Comparison of ENCODE assay signal across 2 cellular contexts in genomic region chr1:243719476-243719875, GRCh38.
TF ChIP-seq lines count a peak whose summit lies in the region.

No MANE protein-coding gene starts in this region.

TF ChIP-seq in SK-N-SH, 30 proteins besides CTCF, POLR2A, EP300 and RAD21:
- TF ChIP-seq USF1 (IDR thresholded peaks at IDR 0.05; ENCODE audit: borderline replicate concordance, low read depth), result no peak
- TF ChIP-seq MEF2A (IDR thresholded peaks at IDR 0.05; ENCODE audit: borderline replicate concordance, low read depth), result no peak
- no peak for TF ChIP-seq RFX5 (IDR thresholded peaks at IDR 0.05; ENCODE audit: low read length)
- no peak for TF ChIP-seq JUND (IDR thresholded peaks at IDR 0.05)
- TF ChIP-seq NFIC (IDR thresholded peaks at IDR 0.05; ENCODE audit: borderline replicate concordance), result no peak
- TF ChIP-seq FOXM1 (IDR thresholded peaks at IDR 0.05; ENCODE audit: low read depth), result no peak
- TF ChIP-seq, protein P1, sequence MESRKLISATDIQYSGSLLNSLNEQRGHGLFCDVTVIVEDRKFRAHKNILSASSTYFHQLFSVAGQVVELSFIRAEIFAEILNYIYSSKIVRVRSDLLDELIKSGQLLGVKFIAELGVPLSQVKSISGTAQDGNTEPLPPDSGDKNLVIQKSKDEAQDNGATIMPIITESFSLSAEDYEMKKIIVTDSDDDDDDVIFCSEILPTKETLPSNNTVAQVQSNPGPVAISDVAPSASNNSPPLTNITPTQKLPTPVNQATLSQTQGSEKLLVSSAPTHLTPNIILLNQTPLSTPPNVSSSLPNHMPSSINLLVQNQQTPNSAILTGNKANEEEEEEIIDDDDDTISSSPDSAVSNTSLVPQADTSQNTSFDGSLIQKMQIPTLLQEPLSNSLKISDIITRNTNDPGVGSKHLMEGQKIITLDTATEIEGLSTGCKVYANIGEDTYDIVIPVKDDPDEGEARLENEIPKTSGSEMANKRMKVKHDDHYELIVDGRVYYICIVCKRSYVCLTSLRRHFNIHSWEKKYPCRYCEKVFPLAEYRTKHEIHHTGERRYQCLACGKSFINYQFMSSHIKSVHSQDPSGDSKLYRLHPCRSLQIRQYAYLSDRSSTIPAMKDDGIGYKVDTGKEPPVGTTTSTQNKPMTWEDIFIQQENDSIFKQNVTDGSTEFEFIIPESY (IDR thresholded peaks at IDR 0.05; ENCODE audit: borderline replicate concordance, low read depth), result no peak

TF ChIP-seq in SK-N-SH treated with all-trans-retinoic acid at 6 μM for 48 hours, 23 proteins besides CTCF, POLR2A, EP300 and RAD21 (continued from another document):
- TF ChIP-seq, protein P2, sequence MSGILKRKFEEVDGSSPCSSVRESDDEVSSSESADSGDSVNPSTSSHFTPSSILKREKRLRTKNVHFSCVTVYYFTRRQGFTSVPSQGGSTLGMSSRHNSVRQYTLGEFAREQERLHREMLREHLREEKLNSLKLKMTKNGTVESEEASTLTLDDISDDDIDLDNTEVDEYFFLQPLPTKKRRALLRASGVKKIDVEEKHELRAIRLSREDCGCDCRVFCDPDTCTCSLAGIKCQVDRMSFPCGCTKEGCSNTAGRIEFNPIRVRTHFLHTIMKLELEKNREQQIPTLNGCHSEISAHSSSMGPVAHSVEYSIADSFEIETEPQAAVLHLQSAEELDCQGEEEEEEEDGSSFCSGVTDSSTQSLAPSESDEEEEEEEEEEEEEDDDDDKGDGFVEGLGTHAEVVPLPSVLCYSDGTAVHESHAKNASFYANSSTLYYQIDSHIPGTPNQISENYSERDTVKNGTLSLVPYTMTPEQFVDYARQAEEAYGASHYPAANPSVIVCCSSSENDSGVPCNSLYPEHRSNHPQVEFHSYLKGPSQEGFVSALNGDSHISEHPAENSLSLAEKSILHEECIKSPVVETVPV (CRISPR knock-in tag; IDR thresholded peaks at IDR 0.05), result no peak
- no peak for TF ChIP-seq TSHZ2 (CRISPR knock-in tag; IDR thresholded peaks at IDR 0.05)
- TF ChIP-seq RARB (CRISPR knock-in tag; IDR thresholded peaks at IDR 0.05), result no peak
- TF ChIP-seq GLIS3 (CRISPR knock-in tag; IDR thresholded peaks at IDR 0.05), result no peak
- TF ChIP-seq, protein P3, sequence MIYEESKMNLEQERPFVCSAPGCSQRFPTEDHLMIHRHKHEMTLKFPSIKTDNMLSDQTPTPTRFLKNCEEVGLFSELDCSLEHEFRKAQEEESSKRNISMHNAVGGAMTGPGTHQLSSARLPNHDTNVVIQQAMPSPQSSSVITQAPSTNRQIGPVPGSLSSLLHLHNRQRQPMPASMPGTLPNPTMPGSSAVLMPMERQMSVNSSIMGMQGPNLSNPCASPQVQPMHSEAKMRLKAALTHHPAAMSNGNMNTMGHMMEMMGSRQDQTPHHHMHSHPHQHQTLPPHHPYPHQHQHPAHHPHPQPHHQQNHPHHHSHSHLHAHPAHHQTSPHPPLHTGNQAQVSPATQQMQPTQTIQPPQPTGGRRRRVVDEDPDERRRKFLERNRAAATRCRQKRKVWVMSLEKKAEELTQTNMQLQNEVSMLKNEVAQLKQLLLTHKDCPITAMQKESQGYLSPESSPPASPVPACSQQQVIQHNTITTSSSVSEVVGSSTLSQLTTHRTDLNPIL (CRISPR knock-in tag; IDR thresholded peaks at IDR 0.05; ENCODE audit: low read depth), result no peak
- no peak for TF ChIP-seq ZNF8 (CRISPR knock-in tag; IDR thresholded peaks at IDR 0.05)
- TF ChIP-seq ZNF70 (CRISPR knock-in tag; IDR thresholded peaks at IDR 0.05), result no peak
- TF ChIP-seq ZC3H10 (CRISPR knock-in tag; IDR thresholded peaks at IDR 0.05), result no peak
